1 cellular context compared by ENCODE assay signal in genomic region chr6:119308048-119308570, GRCh38.
TF ChIP-seq lines count a peak whose summit lies in the region.

No MANE protein-coding gene starts in this region.

TF ChIP-seq in HepG2, 621 proteins besides CTCF, POLR2A, EP300 and RAD21 (continued from another document):
- TF ChIP-seq ZNF18 (CRISPR knock-in tag; IDR thresholded peaks at IDR 0.05; ENCODE audit: insufficient replicate concordance) (peak; percentile 55), PHF5A (CRISPR knock-in tag; IDR thresholded peaks at IDR 0.05; ENCODE audit: low read depth, unreplicated experiment) (peak; percentile 72), ZBTB43 (CRISPR knock-in tag; conservative IDR thresholded peaks at IDR 0.05) (no peak), E2F2 (CRISPR knock-in tag; IDR thresholded peaks at IDR 0.05; ENCODE audit: borderline replicate concordance) (no peak), ZC3H13 (CRISPR knock-in tag; IDR thresholded peaks at IDR 0.05) (no peak), ZKSCAN8 (CRISPR knock-in tag; IDR thresholded peaks at IDR 0.05; ENCODE audit: borderline replicate concordance) (0 out of 2 replicates have a peak, but pooled peaks have one; percentile 45), MAFG (CRISPR knock-in tag; IDR thresholded peaks at IDR 0.05) (peak; percentile 95), ZBTB34 (CRISPR knock-in tag; IDR thresholded peaks at IDR 0.05) (0 out of 2 replicates have a peak, but pooled peaks have one; percentile 48), ZNF652 (CRISPR knock-in tag; IDR thresholded peaks at IDR 0.05; ENCODE audit: borderline replicate concordance, low read depth) (peak; percentile 64; the same call in 1 of the 2 replicates), TP53 (CRISPR knock-in tag; conservative IDR thresholded peaks at IDR 0.05) (peak; percentile 52; the same call in 1 of the 2 replicates), USF2 (IDR thresholded peaks at IDR 0.05; ENCODE audit: low read depth, low read length) (no peak), USF2 (CRISPR knock-in tag; IDR thresholded peaks at IDR 0.05; ENCODE audit: borderline replicate concordance) (peak; percentile 22; the same call in 1 of the 2 replicates), ZNF503 (CRISPR knock-in tag; IDR thresholded peaks at IDR 0.05) (peak; percentile 71; the same call in 1 of the 2 replicates), ZHX1 (CRISPR knock-in tag; IDR thresholded peaks at IDR 0.05; ENCODE audit: low read depth) (no peak), ZNF747 (CRISPR knock-in tag; IDR thresholded peaks at IDR 0.05; ENCODE audit: borderline replicate concordance) (no peak), BCL6 (CRISPR knock-in tag; IDR thresholded peaks at IDR 0.05) (peak; percentile 80), HOXA5 (CRISPR knock-in tag; IDR thresholded peaks at IDR 0.05) (0 out of 2 replicates have a peak, but pooled peaks have one; percentile 39), MED1 (CRISPR knock-in tag; IDR thresholded peaks at IDR 0.05) (peak; percentile 82), ZNF362 (CRISPR knock-in tag; IDR thresholded peaks at IDR 0.05; ENCODE audit: borderline replicate concordance) (peak; percentile 44; the same call in 1 of the 2 replicates), KDM4B (CRISPR knock-in tag; IDR thresholded peaks at IDR 0.05) (peak; percentile 66; the same call in 1 of the 2 replicates), FOXJ3 (CRISPR knock-in tag; IDR thresholded peaks at IDR 0.05; ENCODE audit: borderline replicate concordance) (peak; percentile 84; the same call in 1 of the 2 replicates), MIER2 (CRISPR knock-in tag; IDR thresholded peaks at IDR 0.05) (peak; percentile 83), MAFK (conservative IDR thresholded peaks at IDR 0.05 in 1 of 2, IDR thresholded peaks at IDR 0.05 in 1 of 2; ENCODE audit: low read length in 2 of 2) (peak; percentile 100)
